24 cellular contexts compared by ENCODE assay signal in genomic region chr14:95070748-95071435, GRCh38.
A peak's percentile ranks its signal among the peaks of the same experiment; 100 is the strongest.
DNase-seq lines count a peak whose midpoint lies in the region; ATAC-seq, FAIRE-seq and TF ChIP-seq lines count a peak whose summit lies in the region.
"Had no signal": no experiment of that assay in that cellular context is flagged by ENCODE, and none has a peak within 500 bp of the region (broad histone marks: within the 10 kb centered on the region; RNA-seq: fewer than 3 reads in every experiment).

No MANE protein-coding gene starts in this region.

- H3K9ac ChIP-seq in K562 (ENCODE audit: insufficient read depth in 1 of 2, low read depth in 2 of 2, low read length in 2 of 2) = no peak overlapping the region
- no peak overlapping the region for H3K9ac ChIP-seq in neural progenitor cell
- H3K9ac ChIP-seq: BLaER1 treated with 17β-estradiol and CSF1 and Interleukin-3, amounts not matched to agents 10 nM and 100 nM had no signal

- intact Hi-C loops in K562 (cut with micrococcal nuclease) (no loop called here), vagina (cut with DNase I) (no loop called here), breast epithelium (cut with DNase I; ENCODE audit: low total_unique reads) (no loop called here)
- intact Hi-C loops in activated CD4-positive, alpha-beta memory T cell treated with anti-CD3 and anti-CD28 coated beads for 36 hours (cut with micrococcal nuclease) = no loop called here

- no peak for FAIRE-seq in K562 (lab: Jason Lieb, UNC)
- FAIRE-seq: GM12878, GM19239, H54, HTR-8/SVneo had no signal

- peaks cover 8% of the 10 kb centered on the region for H3K27me3 Mint-ChIP-seq in neural progenitor cell (ENCODE audit: insufficient read depth, low read depth)
- peaks cover 11% of the 10 kb centered on the region for H3K27me3 Mint-ChIP-seq in activated CD4-positive, alpha-beta memory T cell treated with anti-CD3 and anti-CD28 coated beads for 36 hours

- no peaks in the 10 kb centered on the region for H3K9me3 ChIP-seq in K562 (replicated peaks; ENCODE audit: control insufficient read depth, insufficient read depth, low read depth, low read length)
- H3K9me3 ChIP-seq in neural progenitor cell (ENCODE audit: low read depth) = no peaks in the 10 kb centered on the region
- no peaks in the 10 kb centered on the region for H3K9me3 ChIP-seq in vagina
- H3K9me3 ChIP-seq in breast epithelium = no peaks in the 10 kb centered on the region

- H2AFZ ChIP-seq in K562 (ENCODE audit: low read depth, low read length) (no peak overlapping the region), neural progenitor cell (replicated peaks) (no peak overlapping the region)
- H2AFZ ChIP-seq: GM23338 had no signal

- H4K20me1 ChIP-seq in K562 (replicated peaks; ENCODE audit: control insufficient read depth, insufficient read depth, low read length) (no peaks in the 10 kb centered on the region), neural progenitor cell (ENCODE audit: low read depth) (no peaks in the 10 kb centered on the region)
- H4K20me1 ChIP-seq: BLaER1 treated with 17β-estradiol and CSF1 and Interleukin-3, amounts not matched to agents 10 nM and 100 nM had no signal

- TF ChIP-seq RAD21 in K562 (CRISPR knock-in tag; conservative IDR thresholded peaks at IDR 0.05 in 1 of 2, IDR thresholded peaks at IDR 0.05 in 1 of 2) = no peak

- POLR2A ChIA-PET in K562 (lab: Yijun Ruan, JAX) = no interaction called here
- POLR2A ChIA-PET in activated CD4-positive, alpha-beta memory T cell treated with anti-CD3 and anti-CD28 coated beads for 36 hours (lab: Charles Lee) = no interaction called here

- no peak overlapping the region for H3K4me3 Mint-ChIP-seq in neural progenitor cell
- H3K4me3 Mint-ChIP-seq in activated CD4-positive, alpha-beta memory T cell treated with anti-CD3 and anti-CD28 coated beads for 36 hours = no peak overlapping the region
- H3K4me3 Mint-ChIP-seq: CD8-positive, alpha-beta T cell; GM23338; HFFc6 had no signal

- TF ChIP-seq POLR2A in K562 (conservative IDR thresholded peaks at IDR 0.05) (no peak), vagina (IDR thresholded peaks at IDR 0.05) (no peak), breast epithelium (IDR thresholded peaks at IDR 0.05) (no peak)

- H3K9me3 Mint-ChIP-seq in neural progenitor cell = no peaks in the 10 kb centered on the region
- H3K9me3 Mint-ChIP-seq in activated CD4-positive, alpha-beta memory T cell treated with anti-CD3 and anti-CD28 coated beads for 36 hours = no peaks in the 10 kb centered on the region
- H3K9me3 Mint-ChIP-seq: CD8-positive, alpha-beta T cell; GM23338; HFFc6 had no signal

- H3K4me1 Mint-ChIP-seq in neural progenitor cell = peaks cover 23% of the 10 kb centered on the region
- no peaks in the 10 kb centered on the region for H3K4me1 Mint-ChIP-seq in activated CD4-positive, alpha-beta memory T cell treated with anti-CD3 and anti-CD28 coated beads for 36 hours (ENCODE audit: low read depth)
- H3K4me1 Mint-ChIP-seq: GM23338 had no signal

- 0% methylated on average over 10 of the region's 11 CpGs for WGBS in K562 (ENCODE audit: insufficient coverage, low coverage, missing lambda C conversion rate)

- BruUV-seq in K562 (replicated peaks; lab: Mats Ljungman, UMichigan) = no TSS peak

- peaks cover 14% of the 10 kb centered on the region for H3F3A ChIP-seq in neural progenitor cell (ENCODE audit: low read depth)

- H3K36me3 Mint-ChIP-seq in neural progenitor cell = no peaks in the 10 kb centered on the region
- H3K36me3 Mint-ChIP-seq in activated CD4-positive, alpha-beta memory T cell treated with anti-CD3 and anti-CD28 coated beads for 36 hours = no peaks in the 10 kb centered on the region
- H3K36me3 Mint-ChIP-seq: CD8-positive, alpha-beta T cell had no signal

- H3K27me3 ChIP-seq in K562 (ENCODE audit: control insufficient read depth in 2 of 2, insufficient read depth in 2 of 2, low read length in 2 of 2) (peaks cover 2 to 18% of the 10 kb centered on the region in 2 experiments; a peak in 3 of 5 replicates), neural progenitor cell (no peaks in the 10 kb centered on the region), vagina (peaks cover 3% of the 10 kb centered on the region), breast epithelium (no peaks in the 10 kb centered on the region)
- H3K27me3 ChIP-seq: BLaER1 treated with 17β-estradiol and CSF1 and Interleukin-3, amounts not matched to agents 10 nM and 100 nM had no signal

- H3K4me3 ChIP-seq in K562 (no peak overlapping the region), neural progenitor cell (peak overlapping the region; percentile 26), vagina (no peak overlapping the region), breast epithelium (no peak overlapping the region)
- H3K4me3 ChIP-seq: BLaER1 treated with 17β-estradiol and CSF1 and Interleukin-3, amounts not matched to agents 10 nM and 100 nM; GM12878; GM23338 had no signal

- H3K9me1 ChIP-seq in K562 (ENCODE audit: control insufficient read depth, insufficient read depth, low read length) = no peaks in the 10 kb centered on the region

- H3K4me2 ChIP-seq in K562 (ENCODE audit: insufficient read depth, low read length) = no peak overlapping the region
- peak overlapping the region; percentile 77 for H3K4me2 ChIP-seq in neural progenitor cell
- H3K4me2 ChIP-seq: BLaER1 treated with 17β-estradiol and CSF1 and Interleukin-3, amounts not matched to agents 10 nM and 100 nM; GM23338 had no signal

- H3K36me3 ChIP-seq in K562 (ENCODE audit: control insufficient read depth, insufficient read depth, low read length) (no peaks in the 10 kb centered on the region), neural progenitor cell (no peaks in the 10 kb centered on the region), vagina (no peaks in the 10 kb centered on the region), breast epithelium (no peaks in the 10 kb centered on the region)
- H3K36me3 ChIP-seq: BLaER1 treated with 17β-estradiol and CSF1 and Interleukin-3, amounts not matched to agents 10 nM and 100 nM had no signal

- in situ Hi-C loops in K562 (cut with MboI) = no loop called here

- DNase-seq in activated CD8-positive, alpha-beta memory T cell treated with anti-CD3 and anti-CD28 coated beads for 24 hours = peak; percentile 11
- no peak for DNase-seq in activated CD8-positive, alpha-beta memory T cell treated with anti-CD3 and anti-CD28 coated beads, Interleukin-2, amount 50 U/mL, for 48 hours
- no peak for DNase-seq in K562 (ENCODE audit: extremely low read depth in 1 of 4, low spot score in 3 of 4)
- no peak for DNase-seq in neural progenitor cell (ENCODE audit: low spot score)
- peak; percentile 64 to 85 for DNase-seq in vagina (ENCODE audit: extremely low spot score in 2 of 2)
- no peak for DNase-seq in activated CD4-positive, alpha-beta memory T cell treated with anti-CD3 and anti-CD28 coated beads for 36 hours
- no peak for DNase-seq in breast epithelium (ENCODE audit: low spot score in 2 of 2)
- DNase-seq: 8988T, COR-L47, DMS53, DND-41, EL, HCEC 1CT, HFFc6, IMR-90 had no signal

- no peak for ATAC-seq in K562
- no peak for ATAC-seq in GM21529 (IDR thresholded peaks at IDR 0.05; ENCODE audit: unreplicated experiment)
- ATAC-seq: CD8-positive, alpha-beta T cell; GM12878; GM23338 had no signal

- CTCF ChIA-PET in K562 (lab: Yijun Ruan, JAX; ENCODE audit: low intra/inter-chr PET ratio) = no interaction called here
- CTCF ChIA-PET in activated CD4-positive, alpha-beta memory T cell treated with anti-CD3 and anti-CD28 coated beads for 36 hours (lab: Charles Lee) = interaction anchor here (0.6 kb wide), 1 partner anchor 248 kb away, joined by 3 read pairs; no protein-coding TSS in a partner anchor

- TF ChIP-seq CTCF in K562 (IDR thresholded peaks at IDR 0.05 in 2 of 3, conservative IDR thresholded peaks at IDR 0.05 in 1 of 3; ENCODE audit: insufficient read depth in 2 of 3, low read depth in 1 of 3, low read length in 3 of 3) (no peak), neural progenitor cell (IDR thresholded peaks at IDR 0.05) (no peak), vagina (IDR thresholded peaks at IDR 0.05) (no peak), breast epithelium (IDR thresholded peaks at IDR 0.05) (no peak)

- H3K79me2 ChIP-seq in K562 (ENCODE audit: control insufficient read depth, insufficient read depth, low read length) (no peaks in the 10 kb centered on the region), neural progenitor cell (ENCODE audit: low read depth) (no peaks in the 10 kb centered on the region)

- TF ChIP-seq EP300 in K562 (IDR thresholded peaks at IDR 0.05; ENCODE audit: low read length) = no peak

- peak overlapping the region; percentile 31 for H3K27ac Mint-ChIP-seq in neural progenitor cell
- H3K27ac Mint-ChIP-seq in activated CD4-positive, alpha-beta memory T cell treated with anti-CD3 and anti-CD28 coated beads for 36 hours = no peak overlapping the region
- H3K27ac Mint-ChIP-seq: CD8-positive, alpha-beta T cell; GM23338; HFFc6 had no signal

- no peaks in the 10 kb centered on the region for H3K4me1 ChIP-seq in K562 (replicated peaks in 1 of 2; ENCODE audit: control insufficient read depth in 2 of 2, insufficient read depth in 2 of 2, low read length in 2 of 2)
- peaks cover 24% of the 10 kb centered on the region for H3K4me1 ChIP-seq in neural progenitor cell
- H3K4me1 ChIP-seq in vagina = no peaks in the 10 kb centered on the region
- H3K4me1 ChIP-seq in breast epithelium = no peaks in the 10 kb centered on the region
- H3K4me1 ChIP-seq: BLaER1 treated with 17β-estradiol and CSF1 and Interleukin-3, amounts not matched to agents 10 nM and 100 nM had no signal

- H3K27ac ChIP-seq in K562 (ENCODE audit: extremely low read depth, low read depth, low read length) = no peak overlapping the region
- H3K27ac ChIP-seq in neural progenitor cell = no peak overlapping the region
- no peak overlapping the region for H3K27ac ChIP-seq in vagina
- no peak overlapping the region for H3K27ac ChIP-seq in breast epithelium
- H3K27ac ChIP-seq: BLaER1 treated with 17β-estradiol and CSF1 and Interleukin-3, amounts not matched to agents 10 nM and 100 nM; HL-60 had no signal

TF ChIP-seq in K562, 482 proteins besides CTCF, POLR2A, EP300 and RAD21:
- TF ChIP-seq ZFP36 (IDR thresholded peaks at IDR 0.05; ENCODE audit: low read depth, low read length, partially characterized antibody) (peak; percentile 28), RAD51 (IDR thresholded peaks at IDR 0.05; ENCODE audit: borderline replicate concordance, low read depth) (no peak)
TF ChIP-seq in K562: peak in this region for 1.

Comparison
In these comparisons a context has a peak if more than half of its experiments do, and no peak if none do; other contexts are left out.
1. DNase-seq: peak in activated CD8-positive, alpha-beta memory T cell treated with anti-CD3 and anti-CD28 coated beads for 24 hours (single experiment) and vagina (2 of 2); none in activated CD8-positive, alpha-beta memory T cell treated with anti-CD3 and anti-CD28 coated beads, Interleukin-2, amount 50 U/mL, for 48 hours (single experiment), K562 (0 of 4), neural progenitor cell (single experiment), activated CD4-positive, alpha-beta memory T cell treated with anti-CD3 and anti-CD28 coated beads for 36 hours (single experiment) and breast epithelium (0 of 2).